1 cellular context compared by ENCODE assay signal in genomic region chr10:73641272-73642060, GRCh38.
TF ChIP-seq lines count a peak whose summit lies in the region.

Gene MYOZ1 (minus strand): TSS chr10:73641474. CDS start chr10:73640017, 1,457 bp downstream.

TF ChIP-seq in K562, 482 proteins besides CTCF, POLR2A, EP300 and RAD21:
- TF ChIP-seq HMBOX1 (IDR thresholded peaks at IDR 0.05) = 0 out of 2 replicates have a peak, but pooled peaks have one; percentile 35
- no peak for TF ChIP-seq HNRNPH1 (optimal IDR thresholded peaks at IDR 0.05; ENCODE audit: low read depth, low read length)
- TF ChIP-seq TBP (optimal IDR thresholded peaks at IDR 0.05; ENCODE audit: low read depth, low read length) = no peak
- peak; percentile 71; the same call in 1 of the 2 replicates for TF ChIP-seq SPI1 (IDR thresholded peaks at IDR 0.05; ENCODE audit: borderline replicate concordance, low read depth, low read length)
- no peak for TF ChIP-seq MEF2D (tag; conservative IDR thresholded peaks at IDR 0.05; ENCODE audit: low read depth)
